In genomic region chr15:42650208-42651066, GRCh38 we compare ENCODE assay signal across 1 cellular context.
TF ChIP-seq lines count a peak whose summit lies in the region.

No MANE protein-coding gene starts in this region.

TF ChIP-seq in K562, 482 proteins besides CTCF, POLR2A, EP300 and RAD21 (continued from another document and continues in another):
- TF ChIP-seq ZNF740 (CRISPR knock-in tag; IDR thresholded peaks at IDR 0.05) (no peak), ZNF740 (tag; IDR thresholded peaks at IDR 0.05) (no peak), RFX7 (CRISPR knock-in tag; IDR thresholded peaks at IDR 0.05) (no peak), MEIS2 (IDR thresholded peaks at IDR 0.05; ENCODE audit: partially characterized antibody) (peak; percentile 53), NFATC3 (IDR thresholded peaks at IDR 0.05) (no peak), MTA2 (IDR thresholded peaks at IDR 0.05; ENCODE audit: low read depth) (no peak), BRD4 (IDR thresholded peaks at IDR 0.05) (no peak), SP2 (IDR thresholded peaks at IDR 0.05; ENCODE audit: extremely low read depth, low read depth, low read length, poor library complexity, severe bottlenecking) (no peak), ZNF263 (CRISPR knock-in tag; IDR thresholded peaks at IDR 0.05; ENCODE audit: borderline replicate concordance) (peak; percentile 60), NFIC (IDR thresholded peaks at IDR 0.05) (peak; percentile 64), ETS1 (conservative IDR thresholded peaks at IDR 0.05; ENCODE audit: control insufficient read depth, low read depth, low read length) (no peak), ZNF175 (CRISPR knock-in tag; IDR thresholded peaks at IDR 0.05; ENCODE audit: low read depth) (no peak), BRF2 (IDR thresholded peaks at IDR 0.05; ENCODE audit: borderline replicate concordance, insufficient read depth, insufficient read length) (no peak), ZEB2 (IDR thresholded peaks at IDR 0.05) (no peak), BCOR (IDR thresholded peaks at IDR 0.05) (no peak), TGIF2 (CRISPR knock-in tag; IDR thresholded peaks at IDR 0.05) (no peak), ARID3A (IDR thresholded peaks at IDR 0.05; ENCODE audit: borderline replicate concordance, low read depth, low read length) (no peak), ZNF57 (CRISPR knock-in tag; IDR thresholded peaks at IDR 0.05) (no peak), CTCFL (IDR thresholded peaks at IDR 0.05; ENCODE audit: borderline replicate concordance, insufficient read depth, low read depth, low read length, poor library complexity, severe bottlenecking) (peak; percentile 15), CTBP1 (IDR thresholded peaks at IDR 0.05; ENCODE audit: borderline replicate concordance) (peak; percentile 42; the same call in 1 of the 2 replicates), STAT5B (CRISPR knock-in tag; IDR thresholded peaks at IDR 0.05) (no peak), HDAC3 (IDR thresholded peaks at IDR 0.05; ENCODE audit: borderline replicate concordance, partially characterized antibody) (no peak), FOXJ3 (CRISPR knock-in tag; IDR thresholded peaks at IDR 0.05) (no peak), SIX5 (IDR thresholded peaks at IDR 0.05; ENCODE audit: borderline replicate concordance in 1 of 2, insufficient read depth in 1 of 2, low read depth in 1 of 2, low read length in 2 of 2) (no peak), GTF2F1 (IDR thresholded peaks at IDR 0.05; ENCODE audit: low read depth, low read length) (no peak), SAP30 (IDR thresholded peaks at IDR 0.05; ENCODE audit: borderline replicate concordance, insufficient read depth, low read depth, low read length, poor library complexity, severe bottlenecking) (no peak), RCOR1 (IDR thresholded peaks at IDR 0.05; ENCODE audit: borderline replicate concordance in 1 of 2, low read depth in 2 of 2, low read length in 2 of 2) (peak in 1 of 2 experiments; percentile 21; a peak in 1 of 4 replicates), ZNF311 (CRISPR knock-in tag; IDR thresholded peaks at IDR 0.05) (no peak), PKNOX1 (IDR thresholded peaks at IDR 0.05) (no peak), CBX5 (IDR thresholded peaks at IDR 0.05; ENCODE audit: borderline replicate concordance, low read depth) (no peak), ZNF449 (CRISPR knock-in tag; IDR thresholded peaks at IDR 0.05) (no peak), CC2D1A (IDR thresholded peaks at IDR 0.05) (peak; percentile 77), BRF1 (IDR thresholded peaks at IDR 0.05; ENCODE audit: borderline replicate concordance, extremely low read depth, insufficient read length) (no peak), ZHX1 (conservative IDR thresholded peaks at IDR 0.05; ENCODE audit: low read length) (no peak), RBM39 (optimal IDR thresholded peaks at IDR 0.05; ENCODE audit: low read depth, low read length) (no peak), E2F5 (CRISPR knock-in tag; IDR thresholded peaks at IDR 0.05) (no peak), SNRNP70 (optimal IDR thresholded peaks at IDR 0.05; ENCODE audit: low read depth, low read length) (no peak), SOX6 (IDR thresholded peaks at IDR 0.05) (peak; percentile 40; the same call in 1 of the 2 replicates), NELFE (IDR thresholded peaks at IDR 0.05; ENCODE audit: insufficient read depth, insufficient read length) (no peak), IRF1 (CRISPR knock-in tag; IDR thresholded peaks at IDR 0.05; ENCODE audit: borderline replicate concordance) (no peak), MEF2A (IDR thresholded peaks at IDR 0.05; ENCODE audit: control insufficient read depth, low read depth, low read length) (no peak), WHSC1 (IDR thresholded peaks at IDR 0.05; ENCODE audit: low read length) (no peak), PML (IDR thresholded peaks at IDR 0.05; ENCODE audit: low read length) (no peak), MYBL2 (IDR thresholded peaks at IDR 0.05; ENCODE audit: low read depth) (no peak), MYBL2 (CRISPR knock-in tag; IDR thresholded peaks at IDR 0.05; ENCODE audit: borderline replicate concordance) (no peak), USF1 (CRISPR knock-in tag; IDR thresholded peaks at IDR 0.05) (no peak), HDAC6 (IDR thresholded peaks at IDR 0.05; ENCODE audit: low read depth, low read length) (no peak), CEBPG (CRISPR knock-in tag; IDR thresholded peaks at IDR 0.05) (no peak), CEBPG (tag; conservative IDR thresholded peaks at IDR 0.05 in 1 of 2, IDR thresholded peaks at IDR 0.05 in 1 of 2) (no peak), NFYB (IDR thresholded peaks at IDR 0.05; ENCODE audit: extremely low read depth, insufficient read length) (no peak), ZNF785 (CRISPR knock-in tag; IDR thresholded peaks at IDR 0.05) (no peak), ETV1 (tag; conservative IDR thresholded peaks at IDR 0.05; ENCODE audit: low read depth) (no peak)
